6 cellular contexts compared by ENCODE assay signal in genomic region chr20:62367483-62368302, GRCh38. TPM values are rescaled to one million over a fixed set of nuclear protein-coding genes. Genes with fewer than 3 reads are reported as not detected.
DNase-seq lines count a peak whose midpoint lies in the region; ATAC-seq lines count a peak whose summit lies in the region.

No MANE protein-coding gene starts in this region.

- H3K27ac ChIP-seq in GM23248 (no peak overlapping the region), iPS-20b (ENCODE audit: low read length) (no peak overlapping the region)

- H3K27me3 ChIP-seq in GM23248 (replicated peaks; ENCODE audit: insufficient read depth): peaks cover 9% of the 10 kb centered on the region; the same call in 1 of the 2 replicates
- H3K27me3 ChIP-seq in iPS-20b (ENCODE audit: insufficient read depth, low read length): peaks cover 3% of the 10 kb centered on the region; the same call in 1 of the 2 replicates

- H3K36me3 ChIP-seq in GM23248 (ENCODE audit: low read depth) (no peaks in the 10 kb centered on the region), iPS-20b (ENCODE audit: insufficient read depth, low read depth, low read length) (no peaks in the 10 kb centered on the region)

- H3K4me3 ChIP-seq in GM23248: no peak overlapping the region
- H3K4me3 ChIP-seq in iPS-20b (ENCODE audit: low read length): peak overlapping the region; percentile 68

- H3K9me3 ChIP-seq in GM23248 (ENCODE audit: low read depth): no peaks in the 10 kb centered on the region
- no peaks in the 10 kb centered on the region for H3K9me3 ChIP-seq in iPS-20b (ENCODE audit: insufficient read depth, low read depth, low read length)

- H3K79me2 ChIP-seq in GM23248 (ENCODE audit: insufficient read depth): no peaks in the 10 kb centered on the region

- DNase-seq in GM23248: no peak
- peak; percentile 79 for DNase-seq in SHP77 treated with DMSO at 0.1 percent for 48 hours (lab: John Stamatoyannopoulos, UW)
- no peak for DNase-seq in 8988T

- H3K9me2 ChIP-seq in GM23248 (ENCODE audit: insufficient read depth): no peaks in the 10 kb centered on the region

- H3K4me2 ChIP-seq in GM23248 (ENCODE audit: unreplicated experiment): peak overlapping the region; percentile 74

- H3K9ac ChIP-seq in GM23248 (no peak overlapping the region), iPS-20b (ENCODE audit: low read depth, low read length) (peak overlapping the region; percentile 70; the same call in 1 of the 2 replicates)

- H3K4me1 ChIP-seq in GM23248 (ENCODE audit: insufficient read depth) (peaks cover 21% of the 10 kb centered on the region), iPS-20b (ENCODE audit: insufficient read depth, low read length) (peaks cover 40% of the 10 kb centered on the region)

- H2AFZ ChIP-seq in GM23248: no peak overlapping the region

- 1 to 3% methylated on average over 37 to 48 of the region's 53 CpGs for WGBS in GM23248 (ENCODE audit: low coverage in 1 of 2, low lambda C conversion rate in 2 of 2, missing lambda C conversion rate in 2 of 2), 2 experiments

- H3F3A ChIP-seq in GM23248 (ENCODE audit: insufficient read depth): no peaks in the 10 kb centered on the region

- ATAC-seq in HG02763 (IDR thresholded peaks at IDR 0.05; ENCODE audit: unreplicated experiment) (no peak), GM21367 (IDR thresholded peaks at IDR 0.05; ENCODE audit: unreplicated experiment) (no peak)

- H4K20me1 ChIP-seq in GM23248 (ENCODE audit: insufficient read depth): no peaks in the 10 kb centered on the region

- in situ Hi-C loops in GM23248 (cut with MboI): no loop called here

RNA-seq across cellular contexts. Expression of gene LAMA5, which starts 0.6 kb away (rescaled TPM):
- 4.5 and 13.9 TPM in 2 replicates for total RNA-seq in GM23248 (2014; rRNA removed; shearing (Covaris generic))
- 4.3 and 6.0 TPM in 2 replicates for polyA plus RNA-seq in GM23248 (2016; fragmentation: Nextera tagmentation; extraction: Ambion mirVana)

RNA-seq across cellular contexts. Expression of gene RPS21, which starts 19.2 kb away (rescaled TPM):
- total RNA-seq in GM23248 (2014; rRNA removed; shearing (Covaris generic)): 1,039 and 1,622 TPM in 2 replicates
- 566 and 639 TPM in 2 replicates for polyA plus RNA-seq in GM23248 (2016; fragmentation: Nextera tagmentation; extraction: Ambion mirVana)

RNA-seq across cellular contexts. Expression of gene CABLES2, which starts 39.4 kb away (rescaled TPM):
- 3.0 and 7.3 TPM in 2 replicates for total RNA-seq in GM23248 (2014; rRNA removed; shearing (Covaris generic))
- polyA plus RNA-seq in GM23248 (2016; fragmentation: Nextera tagmentation; extraction: Ambion mirVana): 0.66 and 0.82 TPM in 2 replicates

RNA-seq across cellular contexts. Expression of gene RBBP8NL, which starts 59.6 kb away (rescaled TPM):
- not detected in 2 replicates for total RNA-seq in GM23248 (2014; rRNA removed; shearing (Covaris generic))
- polyA plus RNA-seq in GM23248 (2016; fragmentation: Nextera tagmentation; extraction: Ambion mirVana): not detected in 2 replicates
